Comparison of ENCODE assay signal across 16 cellular contexts in the genomic region with DNA sequence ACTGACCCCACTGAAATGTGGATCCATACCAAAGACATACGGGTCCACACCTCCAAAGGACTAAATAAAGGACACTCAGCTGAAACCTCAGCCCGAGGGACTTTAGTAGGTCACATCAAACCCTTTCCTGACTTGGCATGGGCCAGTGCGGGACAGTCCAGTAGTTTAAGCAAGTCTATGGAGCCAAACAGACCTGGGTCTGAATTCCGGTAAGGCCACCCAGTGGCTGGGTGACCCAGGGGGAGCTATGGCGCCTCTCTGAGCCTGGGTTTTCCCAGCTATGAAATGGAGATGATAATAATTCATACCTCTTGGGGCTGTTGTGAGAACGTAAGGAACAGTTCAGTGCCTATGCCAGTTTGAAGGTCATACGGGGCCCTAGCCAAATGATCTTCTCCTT. TPM values are rescaled to one million over a fixed set of nuclear protein-coding genes. Genes with fewer than 3 reads are reported as not detected.
DNase-seq lines count a peak whose midpoint lies in the region; ATAC-seq and TF ChIP-seq lines count a peak whose summit lies in the region.
"Had no signal": no experiment of that assay in that cellular context is flagged by ENCODE, and none has a peak within 500 bp of the region (broad histone marks: within the 10 kb centered on the region; RNA-seq: fewer than 3 reads in every experiment).

No MANE protein-coding gene starts in this region.

- no peak overlapping the region for H3K23ac ChIP-seq in trophoblast cell (ENCODE audit: low read length)

- peak overlapping the region; percentile 47 for H2BK12ac ChIP-seq in trophoblast cell (ENCODE audit: low read length)

- no peak for TF ChIP-seq POLR2A in upper lobe of left lung (IDR thresholded peaks at IDR 0.05)

- H2AFZ ChIP-seq in trophoblast cell (ENCODE audit: insufficient read depth, low read length, poor library complexity), result no peak overlapping the region

- no peaks in the 10 kb centered on the region for H3K9me3 ChIP-seq in trophoblast cell (ENCODE audit: insufficient read depth, low read depth, low read length)
- H3K9me3 ChIP-seq in upper lobe of left lung, result no peaks in the 10 kb centered on the region

- no CpG with 5 or more reads among the region's 7 CpGs for WGBS in trophoblast cell (ENCODE audit: extremely low coverage, insufficient coverage, insufficient read length)
- WGBS in upper lobe of left lung, 2 donors, result 70 to 91% methylated on average over 5 to 7 of the region's 7 CpGs

- TF ChIP-seq CTCF in C4-2B (conservative IDR thresholded peaks at IDR 0.05) (no peak), choroid plexus epithelial cell (conservative IDR thresholded peaks at IDR 0.05; ENCODE audit: low read depth, low read length) (peak; percentile 4), upper lobe of left lung (IDR thresholded peaks at IDR 0.05) (no peak)

- H3K27me3 ChIP-seq in trophoblast cell (ENCODE audit: insufficient read depth, low read length) (no peaks in the 10 kb centered on the region), upper lobe of left lung (no peaks in the 10 kb centered on the region)

- H2AK5ac ChIP-seq in trophoblast cell (ENCODE audit: low read length), result peak overlapping the region; percentile 73

- no peaks in the 10 kb centered on the region for H3K36me3 ChIP-seq in trophoblast cell (ENCODE audit: control insufficient read depth in 1 of 2, insufficient read depth in 2 of 2, low read length in 2 of 2)
- H3K36me3 ChIP-seq in upper lobe of left lung, result no peaks in the 10 kb centered on the region

- no peak overlapping the region for H3K9ac ChIP-seq in trophoblast cell (ENCODE audit: low read length)

- H3K27ac ChIP-seq in C4-2B (peak overlapping the region; percentile 83), trophoblast cell (ENCODE audit: low read depth, low read length) (no peak overlapping the region), upper lobe of left lung (no peak overlapping the region)

- no peak overlapping the region for H4K12ac ChIP-seq in trophoblast cell (ENCODE audit: low read depth, low read length)

- H3K18ac ChIP-seq in trophoblast cell (ENCODE audit: low read length), result no peak overlapping the region

- DNase-seq in DMS53 (lab: John Stamatoyannopoulos, UW) (peak; percentile 39), DMS53 treated with DMSO at 0.1 percent for 48 hours (lab: John Stamatoyannopoulos, UW; ENCODE audit: unreplicated experiment) (no peak), choroid plexus epithelial cell (ENCODE audit: low read depth) (no peak), trophoblast cell (peak in 1 of 2 donors; percentile 31), HCEC 1CT (no peak), upper lobe of left lung (no peak), NCI-H1105 (lab: John Stamatoyannopoulos, UW) (no peak)
- DNase-seq: AML-193; CD4-positive, alpha-beta memory T cell; DMS153; DND-41; EL; H9 had no signal

- peaks cover 27% of the 10 kb centered on the region for H3K79me1 ChIP-seq in trophoblast cell (ENCODE audit: low read length)

- H3K14ac ChIP-seq in trophoblast cell (ENCODE audit: low read length), result peak overlapping the region; percentile 25

- no peaks in the 10 kb centered on the region for H3K79me2 ChIP-seq in trophoblast cell (ENCODE audit: control insufficient read depth, insufficient read depth, low read length, poor library complexity)

- no peak overlapping the region for H3K4me2 ChIP-seq in trophoblast cell (ENCODE audit: low read length)

- peak overlapping the region; percentile 37 for H2BK120ac ChIP-seq in trophoblast cell (ENCODE audit: insufficient read depth, low read length, poor library complexity)

- TF ChIP-seq EP300 in upper lobe of left lung (IDR thresholded peaks at IDR 0.05), result no peak

- H4K91ac ChIP-seq in trophoblast cell (ENCODE audit: low read depth, low read length), result peak overlapping the region; percentile 37

- H3K4me3 ChIP-seq in choroid plexus epithelial cell (ENCODE audit: low read depth, low read length) (no peak overlapping the region), trophoblast cell (ENCODE audit: low read depth, low read length) (no peak overlapping the region), upper lobe of left lung (no peak overlapping the region)
- H3K4me3 ChIP-seq: A549, GM12878 had no signal

- no peak overlapping the region for H3K4ac ChIP-seq in trophoblast cell (ENCODE audit: low read depth, low read length)

- peaks cover 21 to 26% of the 10 kb centered on the region in 2 experiments for H3K4me1 ChIP-seq in trophoblast cell (ENCODE audit: control insufficient read depth in 1 of 2, insufficient read depth in 2 of 2, low read length in 2 of 2)
- peaks cover 11 to 24% (median 15%) of the 10 kb centered on the region in 4 donors for H3K4me1 ChIP-seq in upper lobe of left lung

- ATAC-seq in upper lobe of left lung (ENCODE audit: low FRiP score in 2 of 2), result no peak
- ATAC-seq: GM12878 had no signal

- H4K8ac ChIP-seq in trophoblast cell (ENCODE audit: low read depth, low read length), result no peak overlapping the region

- H2BK5ac ChIP-seq in trophoblast cell (ENCODE audit: low read depth, low read length, poor library complexity), result no peak overlapping the region

RNA-seq across cellular contexts. Expression of gene ZBTB40, which starts 36.2 kb away (rescaled TPM):
- 11.0 and 11.3 TPM in 2 replicates for polyA plus RNA-seq in trophoblast cell (2013)
- total RNA-seq in upper lobe of left lung, result 10 to 100 TPM; 18.1 to 62.9 (median 24.1) TPM
